ENCODE assay signal across 8 cellular contexts in the genomic region with DNA sequence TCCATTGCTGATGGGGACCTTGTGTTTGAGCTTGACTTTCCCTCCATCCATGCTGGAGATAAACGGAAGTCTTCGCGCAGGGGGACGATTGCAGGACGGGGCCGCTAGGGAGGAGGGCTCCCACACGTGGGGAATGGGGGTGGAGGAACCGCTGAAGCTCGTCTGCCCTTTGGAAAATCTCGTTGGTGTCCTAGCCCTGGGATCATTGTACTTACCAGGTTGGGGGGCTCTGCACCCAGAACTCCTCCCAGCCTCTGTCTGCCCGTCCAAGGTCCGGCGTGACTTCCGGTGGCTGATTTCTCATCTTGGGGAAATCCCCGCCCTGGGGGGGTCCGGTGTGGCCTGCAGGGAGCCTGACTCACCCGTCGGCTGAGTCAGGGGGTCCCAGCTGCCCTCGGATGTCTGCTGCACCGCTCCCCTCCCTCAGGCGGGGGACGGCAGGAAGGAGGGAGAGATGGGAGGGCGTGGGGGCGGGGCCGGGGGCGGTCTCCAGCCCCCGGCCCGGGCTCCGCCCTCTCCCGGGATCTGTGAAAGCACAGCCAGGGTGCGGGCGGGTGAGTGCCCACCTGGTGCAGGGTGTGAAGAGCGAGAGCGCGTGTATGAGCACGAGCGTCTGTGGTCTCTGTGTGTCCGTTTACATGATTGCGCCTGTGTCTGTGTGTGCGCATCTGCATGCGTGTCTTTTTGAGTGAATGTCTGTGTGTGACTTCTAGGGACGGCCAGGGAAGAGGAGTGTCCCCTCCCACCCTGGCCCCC. TPM values are rescaled to one million over a fixed set of nuclear protein-coding genes. Genes with fewer than 3 reads are reported as not detected.
DNase-seq lines count a peak whose midpoint lies in the region; ATAC-seq and TF ChIP-seq lines count a peak whose summit lies in the region.

No MANE protein-coding gene starts in this region.

- no peak overlapping the region for H2BK120ac ChIP-seq in trophoblast cell (ENCODE audit: insufficient read depth, low read length, poor library complexity)

- no peaks in the 10 kb centered on the region for H3K27me3 Mint-ChIP-seq in activated T-helper 2 cell treated with anti-CD3 and anti-CD28 coated beads, Interferon-gamma antibody, Interleukin-2, Interleukin-4, amounts not matched to agents 10 μg/mL and 5 μg/mL and 100 μg/mL, durations not matched to agents 14 hours and 24 hours and 36 hours (ENCODE audit: low read depth)

- no peak overlapping the region for H3K18ac ChIP-seq in trophoblast cell (ENCODE audit: low read length)

- H3K4me3 ChIP-seq in GM08714 (ENCODE audit: low read length) (peak overlapping the region; percentile 58), gastroesophageal sphincter (peak overlapping the region; percentile 25 to 92), trophoblast cell (ENCODE audit: low read depth, low read length) (peak overlapping the region; percentile 65), uterus (peak overlapping the region; percentile 48 to 75)

- peaks cover 31% of the 10 kb centered on the region for H3K36me3 Mint-ChIP-seq in activated T-helper 2 cell treated with anti-CD3 and anti-CD28 coated beads, Interferon-gamma antibody, Interleukin-2, Interleukin-4, amounts not matched to agents 10 μg/mL and 5 μg/mL and 100 μg/mL, durations not matched to agents 14 hours and 24 hours and 36 hours (ENCODE audit: low read depth)

- peak in 1 of 4 experiments; percentile 19 for TF ChIP-seq CTCF in gastroesophageal sphincter (IDR thresholded peaks at IDR 0.05)
- TF ChIP-seq CTCF in uterus (IDR thresholded peaks at IDR 0.05) = peak in 2 of 4 experiments; percentile 14 to 35

- peak overlapping the region; percentile 41 for H4K91ac ChIP-seq in trophoblast cell (ENCODE audit: low read depth, low read length)

- H3K4me2 ChIP-seq in trophoblast cell (ENCODE audit: low read length) = peak overlapping the region; percentile 82

- peak overlapping the region; percentile 12 for H3K14ac ChIP-seq in trophoblast cell (ENCODE audit: low read length)

- H2AK5ac ChIP-seq in trophoblast cell (ENCODE audit: low read length) = no peak overlapping the region

- H3K4me1 ChIP-seq in gastroesophageal sphincter = peaks cover 0 to 42% (median 27%) of the 10 kb centered on the region in 3 donors
- peaks cover 16 to 17% of the 10 kb centered on the region in 2 experiments for H3K4me1 ChIP-seq in trophoblast cell (ENCODE audit: control insufficient read depth in 1 of 2, insufficient read depth in 2 of 2, low read length in 2 of 2)
- peaks cover 0 to 12% of the 10 kb centered on the region in 2 donors for H3K4me1 ChIP-seq in uterus

- peak overlapping the region; percentile 86 for H3K27ac Mint-ChIP-seq in activated T-helper 2 cell treated with anti-CD3 and anti-CD28 coated beads, Interferon-gamma antibody, Interleukin-2, Interleukin-4, amounts not matched to agents 10 μg/mL and 5 μg/mL and 100 μg/mL, durations not matched to agents 14 hours and 24 hours and 36 hours

- H4K8ac ChIP-seq in trophoblast cell (ENCODE audit: low read depth, low read length) = peak overlapping the region; percentile 58

- H3K27ac ChIP-seq in gastroesophageal sphincter (peak overlapping the region in 3 of 4 donors; percentile 54 to 71 (median 65)), trophoblast cell (ENCODE audit: low read depth, low read length) (no peak overlapping the region), uterus (peak overlapping the region; percentile 67 to 72)

- H4K12ac ChIP-seq in trophoblast cell (ENCODE audit: low read depth, low read length) = peak overlapping the region; percentile 9

- intact Hi-C loops in activated T-helper 2 cell treated with anti-CD3 and anti-CD28 coated beads, Interferon-gamma antibody, Interleukin-2, Interleukin-4, amounts not matched to agents 10 μg/mL and 5 μg/mL and 100 μg/mL, durations not matched to agents 14 hours and 24 hours and 36 hours (cut with micrococcal nuclease) = loop anchor here (2.0 to 5.0 kb wide), 2 partner anchors 16 to 40 kb away; no protein-coding TSS in a partner anchor
- intact Hi-C loops in uterus (cut with DNase I; ENCODE audit: low total_unique reads) = no loop called here

- H2AFZ ChIP-seq in trophoblast cell (ENCODE audit: insufficient read depth, low read length, poor library complexity) = peak overlapping the region; percentile 48

- no peak overlapping the region for H2BK12ac ChIP-seq in trophoblast cell (ENCODE audit: low read length)

- no peaks in the 10 kb centered on the region for H3K9me3 ChIP-seq in gastroesophageal sphincter
- peaks cover 1% of the 10 kb centered on the region for H3K9me3 ChIP-seq in trophoblast cell (ENCODE audit: insufficient read depth, low read depth, low read length)
- H3K9me3 ChIP-seq in uterus = no peaks in the 10 kb centered on the region

- 0 to 3% methylated on average over 5 to 22 of the region's 42 CpGs for WGBS in gastroesophageal sphincter (ENCODE audit: low coverage in 1 of 2), 2 donors
- no CpG with 5 or more reads among the region's 42 CpGs for WGBS in trophoblast cell (ENCODE audit: extremely low coverage, insufficient coverage, insufficient read length)

- no peak overlapping the region for H2BK5ac ChIP-seq in trophoblast cell (ENCODE audit: low read depth, low read length, poor library complexity)

- H3K9me3 Mint-ChIP-seq in activated T-helper 2 cell treated with anti-CD3 and anti-CD28 coated beads, Interferon-gamma antibody, Interleukin-2, Interleukin-4, amounts not matched to agents 10 μg/mL and 5 μg/mL and 100 μg/mL, durations not matched to agents 14 hours and 24 hours and 36 hours = no peaks in the 10 kb centered on the region

- peak; percentile 33 for ATAC-seq in HG02981 (IDR thresholded peaks at IDR 0.05; ENCODE audit: unreplicated experiment)
- peak; percentile 32 for ATAC-seq in gastroesophageal sphincter
- no peak for ATAC-seq in GM18519 (IDR thresholded peaks at IDR 0.05; ENCODE audit: low FRiP score, unreplicated experiment)

- H3K4me3 Mint-ChIP-seq in activated T-helper 2 cell treated with anti-CD3 and anti-CD28 coated beads, Interferon-gamma antibody, Interleukin-2, Interleukin-4, amounts not matched to agents 10 μg/mL and 5 μg/mL and 100 μg/mL, durations not matched to agents 14 hours and 24 hours and 36 hours (ENCODE audit: low read depth) = peak overlapping the region; percentile 65

- peaks cover 2% of the 10 kb centered on the region for H3K79me2 ChIP-seq in trophoblast cell (ENCODE audit: control insufficient read depth, insufficient read depth, low read length, poor library complexity)

- H3K27me3 ChIP-seq in gastroesophageal sphincter = no peaks in the 10 kb centered on the region
- H3K27me3 ChIP-seq in trophoblast cell (ENCODE audit: insufficient read depth, low read length) = peaks cover 16% of the 10 kb centered on the region
- no peaks in the 10 kb centered on the region for H3K27me3 ChIP-seq in uterus

- DNase-seq in RKO (ENCODE audit: low spot score) (peak; percentile 46), trophoblast cell (peak; percentile 84 to 92), uterus (peak; percentile 62 to 63)
- peak; percentile 34 for DNase-seq in activated T-helper 2 cell treated with anti-CD3 and anti-CD28 coated beads, Interferon-gamma antibody, Interleukin-2, Interleukin-4, amounts not matched to agents 10 μg/mL and 5 μg/mL and 100 μg/mL, durations not matched to agents 14 hours and 24 hours and 36 hours (ENCODE audit: low spot score)

- H3K9ac ChIP-seq in trophoblast cell (ENCODE audit: low read length) = peak overlapping the region; percentile 39

- H3K36me3 ChIP-seq in gastroesophageal sphincter (peaks cover 0 to 7% of the 10 kb centered on the region in 2 donors), trophoblast cell (ENCODE audit: control insufficient read depth in 1 of 2, insufficient read depth in 2 of 2, low read length in 2 of 2) (no peaks in the 10 kb centered on the region), uterus (no peaks in the 10 kb centered on the region)

- peaks cover 56% of the 10 kb centered on the region for H3K4me1 Mint-ChIP-seq in activated T-helper 2 cell treated with anti-CD3 and anti-CD28 coated beads, Interferon-gamma antibody, Interleukin-2, Interleukin-4, amounts not matched to agents 10 μg/mL and 5 μg/mL and 100 μg/mL, durations not matched to agents 14 hours and 24 hours and 36 hours (ENCODE audit: low read depth)

- TF ChIP-seq EP300 in gastroesophageal sphincter (IDR thresholded peaks at IDR 0.05) = no peak

- peaks cover 2% of the 10 kb centered on the region for H3K79me1 ChIP-seq in trophoblast cell (ENCODE audit: low read length)

- H3K4ac ChIP-seq in trophoblast cell (ENCODE audit: low read depth, low read length) = no peak overlapping the region

- TF ChIP-seq POLR2A in gastroesophageal sphincter (IDR thresholded peaks at IDR 0.05) (no peak), uterus (IDR thresholded peaks at IDR 0.05) (no peak)

- no peak overlapping the region for H3K23ac ChIP-seq in trophoblast cell (ENCODE audit: low read length)

RNA-seq across cellular contexts. Expression of a gene that starts 35.8 kb away (rescaled TPM):
- total RNA-seq in activated T-helper 2 cell treated with anti-CD3 and anti-CD28 coated beads, Interferon-gamma antibody, Interleukin-2, Interleukin-4, amounts not matched to agents 10 μg/mL and 5 μg/mL and 100 μg/mL, durations not matched to agents 14 hours and 24 hours and 36 hours = 184 and 189 TPM in 2 replicates
- total RNA-seq in gastroesophageal sphincter (10 to 100 TPM in 3 of 4 donors, 1 to 10 TPM in 1; 8.2 to 18.2 (median 15.4) TPM), uterus (1 to 10 TPM; 4.6 to 9.7 (median 7.4) TPM)
- 3.8 and 4.0 TPM in 2 replicates for polyA plus RNA-seq in trophoblast cell (2013)

Comparison
In these comparisons a context has a peak if more than half of its experiments do, and no peak if none do; other contexts are left out.
1. DNase-seq: peak in every context shown above with its lines; median percentile 88 in trophoblast cell; 62 in uterus; 46 in RKO; 34 in activated T-helper 2 cell treated with anti-CD3 and anti-CD28 coated beads, Interferon-gamma antibody, Interleukin-2, Interleukin-4, amounts not matched to agents 10 μg/mL and 5 μg/mL and 100 μg/mL, durations not matched to agents 14 hours and 24 hours and 36 hours.